Comparison of ENCODE assay signal across 8 cellular contexts in genomic region chr19:18589380-18590272, GRCh38. TPM values are rescaled to one million over a fixed set of nuclear protein-coding genes. Genes with fewer than 3 reads are reported as not detected.
DNase-seq lines count a peak whose midpoint lies in the region; ATAC-seq and TF ChIP-seq lines count a peak whose summit lies in the region.

No MANE protein-coding gene starts in this region.

- ATAC-seq in GM18520 (IDR thresholded peaks at IDR 0.05; ENCODE audit: unreplicated experiment): peak; percentile 15
- ATAC-seq in HG03103 (IDR thresholded peaks at IDR 0.05; ENCODE audit: low read depth, unreplicated experiment): peak; percentile 21
- peak; percentile 59 for ATAC-seq in activated CD8-positive, alpha-beta T cell treated with anti-CD3 and anti-CD28 coated beads for 36 hours

- no peaks in the 10 kb centered on the region for H3K27me3 Mint-ChIP-seq in activated CD8-positive, alpha-beta T cell treated with anti-CD3 and anti-CD28 coated beads for 36 hours

- CTCF ChIA-PET in activated CD8-positive, alpha-beta T cell treated with anti-CD3 and anti-CD28 coated beads for 36 hours (lab: Charles Lee): interaction anchor here (0.9 to 4.9 kb wide), 19 partner anchors 9 to 330 kb away, joined by 3 to 37 read pairs (median 4); partner anchors contain the start of genes COPE, DDX49, KXD1 and UBA52

- peaks cover 14% of the 10 kb centered on the region for H3K36me3 Mint-ChIP-seq in activated CD8-positive, alpha-beta T cell treated with anti-CD3 and anti-CD28 coated beads for 36 hours (ENCODE audit: low read depth)

- peak overlapping the region; percentile 88 for H3K27ac Mint-ChIP-seq in activated CD8-positive, alpha-beta T cell treated with anti-CD3 and anti-CD28 coated beads for 36 hours

- intact Hi-C loops in activated CD8-positive, alpha-beta T cell treated with anti-CD3 and anti-CD28 coated beads for 36 hours (cut with micrococcal nuclease): loop anchor here (10.0 kb wide), 1 partner anchor 255 kb away; no protein-coding TSS in a partner anchor

- H3K9me3 Mint-ChIP-seq in activated CD8-positive, alpha-beta T cell treated with anti-CD3 and anti-CD28 coated beads for 36 hours: no peaks in the 10 kb centered on the region

- H3K9me3 ChIP-seq in mucosa of rectum (ENCODE audit: control insufficient read depth in 2 of 2, low read length in 2 of 2) (no peaks in the 10 kb centered on the region), subcutaneous abdominal adipose tissue (ENCODE audit: control insufficient read depth in 5 of 5, low read length in 5 of 5) (no peaks in the 10 kb centered on the region)

- peak; percentile 83 for DNase-seq in AG08396 (ENCODE audit: low spot score)
- peak; percentile 77 for DNase-seq in NCI-H510A (lab: John Stamatoyannopoulos, UW)
- DNase-seq in activated CD8-positive, alpha-beta T cell treated with anti-CD3 and anti-CD28 coated beads for 36 hours: peak; percentile 87
- DNase-seq in epithelial cell of proximal tubule (ENCODE audit: low read depth): no peak

- TF ChIP-seq CTCF in activated CD8-positive, alpha-beta T cell treated with anti-CD3 and anti-CD28 coated beads for 36 hours (IDR thresholded peaks at IDR 0.05): no peak
- no peak for TF ChIP-seq CTCF in epithelial cell of proximal tubule (conservative IDR thresholded peaks at IDR 0.05; ENCODE audit: low read depth, low read length)

- H3K9ac ChIP-seq in mucosa of rectum (ENCODE audit: low read depth in 1 of 2, low read length in 2 of 2) (peak overlapping the region; percentile 79 to 80), subcutaneous abdominal adipose tissue (ENCODE audit: low read length in 5 of 5) (peak overlapping the region in 4 of 5 donors; percentile 69 to 81 (median 70))

- no peaks in the 10 kb centered on the region for H3K27me3 ChIP-seq in mucosa of rectum (ENCODE audit: control insufficient read depth in 2 of 2, insufficient read depth in 2 of 2, low read length in 2 of 2)
- no peaks in the 10 kb centered on the region for H3K27me3 ChIP-seq in subcutaneous abdominal adipose tissue (ENCODE audit: control insufficient read depth in 5 of 5, insufficient read depth in 4 of 5, low read length in 5 of 5)

- peaks cover 35% of the 10 kb centered on the region for H3K4me1 Mint-ChIP-seq in activated CD8-positive, alpha-beta T cell treated with anti-CD3 and anti-CD28 coated beads for 36 hours (ENCODE audit: low read depth)

- POLR2A ChIA-PET in activated CD8-positive, alpha-beta T cell treated with anti-CD3 and anti-CD28 coated beads for 36 hours (lab: Charles Lee): interaction anchor here (0.8 to 4.0 kb wide), 14 partner anchors 17 to 339 kb away, joined by 3 to 51 read pairs (median 4); partner anchors contain the start of genes FKBP8, KXD1, UBA52 and UPF1

- H3K27ac ChIP-seq in mucosa of rectum (ENCODE audit: low read depth in 2 of 2, low read length in 2 of 2) (peak overlapping the region; percentile 82 to 92), subcutaneous abdominal adipose tissue (ENCODE audit: low read depth, low read length) (peak overlapping the region; percentile 81)

- H3K4me3 ChIP-seq in epithelial cell of proximal tubule (ENCODE audit: low read depth, low read length): peak overlapping the region; percentile 91
- H3K4me3 ChIP-seq in mucosa of rectum (ENCODE audit: low read length in 2 of 2): peak overlapping the region; percentile 79 to 86
- H3K4me3 ChIP-seq in subcutaneous abdominal adipose tissue (ENCODE audit: low read depth in 1 of 5, low read length in 5 of 5): peak overlapping the region; percentile 74 to 91 (median 81)

- H3K4me1 ChIP-seq in mucosa of rectum (ENCODE audit: control insufficient read depth in 2 of 2, insufficient read depth in 2 of 2, low read length in 2 of 2) (peaks cover 23 to 26% of the 10 kb centered on the region in 2 donors), subcutaneous abdominal adipose tissue (ENCODE audit: control insufficient read depth in 5 of 5, insufficient read depth in 5 of 5, low read length in 5 of 5) (peaks cover 0 to 51% (median 41%) of the 10 kb centered on the region in 5 donors)

- peak overlapping the region; percentile 82 for H3K4me3 Mint-ChIP-seq in activated CD8-positive, alpha-beta T cell treated with anti-CD3 and anti-CD28 coated beads for 36 hours

- peaks cover 5 to 6% of the 10 kb centered on the region in 2 donors for H3K36me3 ChIP-seq in mucosa of rectum (ENCODE audit: control insufficient read depth in 2 of 2, insufficient read depth in 2 of 2, low read length in 2 of 2)
- peaks cover 0 to 10% (median 7%) of the 10 kb centered on the region in 5 donors for H3K36me3 ChIP-seq in subcutaneous abdominal adipose tissue (ENCODE audit: control insufficient read depth in 5 of 5, insufficient read depth in 5 of 5, low read length in 5 of 5)

RNA-seq across cellular contexts. Expression of gene REX1BD, which starts 1.0 kb away (rescaled TPM):
- 10 to 100 TPM; 61.2 to 65.1 TPM for total RNA-seq in activated CD8-positive, alpha-beta T cell treated with anti-CD3 and anti-CD28 coated beads for 36 hours
- 141 and 167 TPM in 2 replicates for total RNA-seq in epithelial cell of proximal tubule

RNA-seq across cellular contexts. Expression of gene CRLF1, which starts 17.0 kb away (rescaled TPM):
- total RNA-seq in activated CD8-positive, alpha-beta T cell treated with anti-CD3 and anti-CD28 coated beads for 36 hours: not detected
- 0.58 TPM in 1 of 2 replicates, not detected in the other for total RNA-seq in epithelial cell of proximal tubule

RNA-seq across cellular contexts. Expression of gene UBA52, which starts 18.0 kb away (rescaled TPM):
- 1,000 to 10,000 TPM; 1,795 to 1,837 TPM for total RNA-seq in activated CD8-positive, alpha-beta T cell treated with anti-CD3 and anti-CD28 coated beads for 36 hours
- 1,133 and 1,698 TPM in 2 replicates for total RNA-seq in epithelial cell of proximal tubule

RNA-seq across cellular contexts. Expression of gene TMEM59L, which starts 23.0 kb away (rescaled TPM):
- not detected for total RNA-seq in activated CD8-positive, alpha-beta T cell treated with anti-CD3 and anti-CD28 coated beads for 36 hours
- 0.23 TPM in 1 of 2 replicates, not detected in the other for total RNA-seq in epithelial cell of proximal tubule

RNA-seq across cellular contexts. Expression of gene KXD1, which starts 32.0 kb away (rescaled TPM):
- total RNA-seq in activated CD8-positive, alpha-beta T cell treated with anti-CD3 and anti-CD28 coated beads for 36 hours: 100 to 1,000 TPM; 137 to 142 TPM
- 128 and 207 TPM in 2 replicates for total RNA-seq in epithelial cell of proximal tubule
